In genomic region chr10:67722113-67722512, GRCh38 we compare ENCODE assay signal across 17 cellular contexts. TPM values are rescaled to one million over a fixed set of nuclear protein-coding genes. Genes with fewer than 3 reads are reported as not detected.
A peak's percentile ranks its signal among the peaks of the same experiment; 100 is the strongest.
DNase-seq lines count a peak whose midpoint lies in the region; ATAC-seq, FAIRE-seq and TF ChIP-seq lines count a peak whose summit lies in the region.
"Had no signal": no experiment of that assay in that cellular context is flagged by ENCODE, and none has a peak within 500 bp of the region (broad histone marks: within the 10 kb centered on the region; RNA-seq: fewer than 3 reads in every experiment).

No MANE protein-coding gene starts in this region.

- POLR2A ChIA-PET in activated B cell treated with CpG ODN at 0.5 μM for 24 hours (lab: Charles Lee), result no interaction called here

- ATAC-seq in GM18870 (IDR thresholded peaks at IDR 0.05; ENCODE audit: unreplicated experiment), result peak; percentile 91
- peak; percentile 96 for ATAC-seq in GM21526 (IDR thresholded peaks at IDR 0.05; ENCODE audit: low FRiP score, unreplicated experiment)
- peak; percentile 90 for ATAC-seq in HG03066 (IDR thresholded peaks at IDR 0.05; ENCODE audit: low read depth, unreplicated experiment)
- peak; percentile 54 for ATAC-seq in activated B cell treated with CpG ODN at 0.5 μM for 24 hours (ENCODE audit: low read depth)
- no peak for ATAC-seq in omental fat pad (ENCODE audit: low FRiP score)
- ATAC-seq: lower lobe of right lung; stimulated activated naive CD8-positive, alpha-beta T cell treated with anti-CD3 and anti-CD28 coated beads, Interleukin-15, Interleukin-2, amounts not matched to agents 100 U/mL and 50 U/mL, for 24 hours had no signal

- no peak for DNase-seq in activated B cell treated with CpG ODN at 0.5 μM for 24 hours
- no peak for DNase-seq in AG08395 (ENCODE audit: low spot score)
- no peak for DNase-seq in omental fat pad (ENCODE audit: low spot score)
- no peak for DNase-seq in DMS53 (lab: John Stamatoyannopoulos, UW)
- DNase-seq in RCC 7860 (ENCODE audit: low spot score), result no peak
- DNase-seq: activated gamma-delta T cell; GM23248; lower lobe of right lung; NCI-H2029; NCI-H774; sigmoid colon; SJCRH30; stimulated activated naive CD8-positive, alpha-beta T cell treated with anti-CD3 and anti-CD28 coated beads, Interleukin-15, Interleukin-2, amounts not matched to agents 100 U/mL and 50 U/mL, for 24 hours had no signal

- TF ChIP-seq CTCF in activated B cell treated with CpG ODN at 0.5 μM for 24 hours (IDR thresholded peaks at IDR 0.05) (no peak), omental fat pad (IDR thresholded peaks at IDR 0.05) (no peak)

- no peaks in the 10 kb centered on the region for H3K9me3 Mint-ChIP-seq in activated B cell treated with CpG ODN at 0.5 μM for 24 hours

- no peaks in the 10 kb centered on the region for H3K36me3 Mint-ChIP-seq in activated B cell treated with CpG ODN at 0.5 μM for 24 hours (ENCODE audit: low read depth)

- H3K4me3 Mint-ChIP-seq in activated B cell treated with CpG ODN at 0.5 μM for 24 hours, result no peak overlapping the region

- intact Hi-C loops in activated B cell treated with CpG ODN at 0.5 μM for 24 hours (cut with micrococcal nuclease), result no loop called here

- FAIRE-seq in RCC 7860 (lab: Jason Lieb, UNC), result no peak
- FAIRE-seq: TTC549 had no signal

- CTCF ChIA-PET in activated B cell treated with CpG ODN at 0.5 μM for 24 hours (lab: Charles Lee), result interaction anchor here (0.7 to 3.6 kb wide), 2 partner anchors 24 to 1236 kb away, joined by 3 to 18 read pairs; no protein-coding TSS in a partner anchor

- peaks cover 5% of the 10 kb centered on the region for H3K4me1 Mint-ChIP-seq in activated B cell treated with CpG ODN at 0.5 μM for 24 hours

- peaks cover 3% of the 10 kb centered on the region for H3K27me3 Mint-ChIP-seq in activated B cell treated with CpG ODN at 0.5 μM for 24 hours

- H3K27ac Mint-ChIP-seq in activated B cell treated with CpG ODN at 0.5 μM for 24 hours, result no peak overlapping the region

RNA-seq across cellular contexts. Expression of gene CTNNA3, which starts 26.1 kb away (rescaled TPM):
- total RNA-seq in activated B cell treated with CpG ODN at 0.5 μM for 24 hours (not detected in 2 replicates), omental fat pad (1 to 10 TPM; 1.2 to 7.1 (median 1.3) TPM)
- total RNA-seq: GM23248, lower lobe of right lung had no signal
